ENCODE assay signal across 9 cellular contexts in the genomic region with DNA sequence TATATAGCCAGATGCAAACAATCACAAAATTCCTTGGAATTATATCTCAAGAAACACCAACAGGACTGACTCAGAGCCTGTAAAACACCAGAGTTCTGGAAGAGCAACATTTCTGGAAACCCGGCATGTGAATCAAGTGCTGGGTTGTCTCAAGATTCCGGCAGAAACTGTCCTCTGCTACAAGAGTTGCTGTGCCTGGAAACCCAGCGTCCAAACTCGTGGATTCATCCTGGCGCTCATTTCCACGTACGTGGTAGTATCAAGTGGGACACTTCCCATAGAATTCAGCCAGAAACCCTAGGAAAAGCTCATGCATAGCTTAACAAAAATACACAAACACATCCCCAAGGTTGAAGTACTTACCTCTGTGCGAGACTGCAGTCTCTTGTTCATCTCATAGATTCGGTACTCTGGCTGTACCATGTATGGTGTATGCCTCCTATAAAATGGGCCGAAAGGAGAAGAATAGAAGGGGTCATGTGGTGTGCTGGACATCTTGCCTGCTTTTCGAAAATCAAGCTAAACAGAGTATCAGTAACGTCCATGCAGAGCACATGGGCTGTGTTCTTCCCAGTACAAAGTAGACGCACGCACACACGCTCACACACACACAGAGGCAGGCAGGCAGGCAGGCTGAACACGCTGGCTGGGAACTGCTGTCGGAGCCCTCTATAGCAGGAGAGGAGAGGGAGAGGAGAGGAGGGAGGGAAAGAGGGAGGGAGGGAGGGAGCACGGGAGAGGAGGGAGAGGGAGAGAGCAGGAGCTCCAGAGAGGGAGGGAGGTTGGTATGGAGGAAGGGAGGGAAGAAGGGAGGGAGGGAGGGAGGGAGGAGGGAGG. TPM values are rescaled to one million over a fixed set of nuclear protein-coding genes. Genes with fewer than 3 reads are reported as not detected.
DNase-seq lines count a peak whose midpoint lies in the region; ATAC-seq, FAIRE-seq and TF ChIP-seq lines count a peak whose summit lies in the region.
"Had no signal": no experiment of that assay in that cellular context is flagged by ENCODE, and none has a peak within 500 bp of the region (broad histone marks: within the 10 kb centered on the region; RNA-seq: fewer than 3 reads in every experiment).

TSS of gene LDB2 (minus strand) at position 655 of the 837 bp plus-strand sequence.

- H3K9me3 Mint-ChIP-seq in activated naive CD4-positive, alpha-beta T cell treated with anti-CD3 and anti-CD28 coated beads, Interleukin-2, amount 50 U/mL, for 72 hours: peaks cover 0 to 4% of the 10 kb centered on the region in 2 donors

- H3K27ac Mint-ChIP-seq in activated naive CD4-positive, alpha-beta T cell treated with anti-CD3 and anti-CD28 coated beads, Interleukin-2, amount 50 U/mL, for 72 hours: no peak within 1 kb of the TSS

- peak; percentile 66 for DNase-seq in HFF-Myc (ENCODE audit: extremely low read depth, low read depth)
- peak; percentile 80 for DNase-seq in coronary artery (ENCODE audit: low spot score)
- no peak for DNase-seq in spleen
- no peak for DNase-seq in COLO829 (ENCODE audit: low spot score)
- DNase-seq in NCI-H1105 treated with DMSO at 0.1 percent for 48 hours (lab: John Stamatoyannopoulos, UW): no peak
- DNase-seq in GM19239 (ENCODE audit: insufficient read length, low spot score): no peak
- DNase-seq in activated naive CD4-positive, alpha-beta T cell treated with anti-CD3 and anti-CD28 coated beads, Interleukin-2, amount 50 U/mL, for 72 hours (ENCODE audit: low spot score in 2 of 2): no peak

- peaks cover 0 to 23% (median 14%) of the 10 kb centered on the region in 6 donors for H3K4me1 ChIP-seq in spleen

- no peaks in the 10 kb centered on the region for H3K9me3 ChIP-seq in spleen

- H3K36me3 ChIP-seq in spleen: no peaks in the 10 kb centered on the region

- H3K27me3 ChIP-seq in layer of hippocampus (ENCODE audit: control insufficient read depth, insufficient read depth, low read length): no peaks in the 10 kb centered on the region
- H3K27me3 ChIP-seq in spleen (replicated peaks in 1 of 7): peaks cover 0 to 6% (median 0%) of the 10 kb centered on the region in 7 donors

- intact Hi-C loops in spleen (cut with DNase I; ENCODE audit: low total_unique reads): no loop called here

- FAIRE-seq in GM19239 (lab: Jason Lieb, UNC): no peak

- WGBS in spleen, 5 donors: 5 to 17% (median 11%) methylated on average over 17 to 18 of the region's 18 CpGs

- H3K36me3 Mint-ChIP-seq in activated naive CD4-positive, alpha-beta T cell treated with anti-CD3 and anti-CD28 coated beads, Interleukin-2, amount 50 U/mL, for 72 hours: no peaks in the 10 kb centered on the region

- peak within 1 kb of the TSS in 1 of 2 donors; percentile 74 for H3K27ac ChIP-seq in coronary artery
- peak within 1 kb of the TSS; percentile 13 for H3K27ac ChIP-seq in layer of hippocampus (ENCODE audit: low read depth, low read length)
- H3K27ac ChIP-seq in spleen: peak within 1 kb of the TSS; percentile 43 to 85 (median 78)
- H3K27ac ChIP-seq: HL-60 had no signal

- no peak for ATAC-seq in activated naive CD4-positive, alpha-beta T cell treated with anti-CD3 and anti-CD28 coated beads, Interleukin-2, amount 50 U/mL, for 72 hours

- TF ChIP-seq POLR2A in spleen (IDR thresholded peaks at IDR 0.05): peak in 1 of 3 donors; percentile 44

- TF ChIP-seq CTCF in HFF-Myc (IDR thresholded peaks at IDR 0.05; ENCODE audit: low read depth, low read length, missing control alignments): no peak
- no peak for TF ChIP-seq CTCF in coronary artery (IDR thresholded peaks at IDR 0.05)
- no peak for TF ChIP-seq CTCF in spleen (IDR thresholded peaks at IDR 0.05 in 8 of 11, conservative IDR thresholded peaks at IDR 0.05 in 3 of 11)

- H3K4me3 ChIP-seq in HFF-Myc (replicated peaks; ENCODE audit: low read depth, low read length) (peak within 1 kb of the TSS; percentile 94), coronary artery (peak within 1 kb of the TSS; percentile 73), spleen (peak within 1 kb of the TSS; percentile 35 to 73 (median 50))

RNA-seq across cellular contexts. Expression of gene LDB2, which starts in this region (rescaled TPM):
- total RNA-seq in spleen: 100 to 1,000 TPM; 113 to 257 (median 149) TPM
- 10 to 100 TPM; 24.1 to 52.2 (median 28.1) TPM for polyA plus RNA-seq in spleen
- total RNA-seq in activated naive CD4-positive, alpha-beta T cell treated with anti-CD3 and anti-CD28 coated beads, Interleukin-2, amount 50 U/mL, for 72 hours: not detected

Comparison
In these comparisons a context has a peak if more than half of its experiments do, and no peak if none do; other contexts are left out.
1. RNA of gene LDB2 (total RNA-seq): 113 to 257 TPM in spleen; not detected in activated naive CD4-positive, alpha-beta T cell treated with anti-CD3 and anti-CD28 coated beads, Interleukin-2, amount 50 U/mL, for 72 hours; every median in the first group is over 100 times any median in the second.
2. DNase-seq: peak in HFF-Myc (single experiment) and coronary artery (single experiment); none in spleen (single experiment), COLO829 (single experiment), NCI-H1105 treated with DMSO at 0.1 percent for 48 hours (single experiment), GM19239 (single experiment) and activated naive CD4-positive, alpha-beta T cell treated with anti-CD3 and anti-CD28 coated beads, Interleukin-2, amount 50 U/mL, for 72 hours (0 of 2).
3. Peak in every context shown above with its lines, with median percentiles within 50 percentile points of each other: H3K4me3 ChIP-seq.